Comparison of ENCODE assay signal across 22 cellular contexts in genomic region chr9:78654324-78654723, GRCh38.
"Had no signal": no experiment of that assay in that cellular context is flagged by ENCODE, and none has a peak within 500 bp of the region (broad histone marks: within the 10 kb centered on the region; RNA-seq: fewer than 3 reads in every experiment).

No MANE protein-coding gene starts in this region.

- H2AFZ ChIP-seq: PC-9 had no signal

- DNase-seq: KBM-7, MG63, NCI-H1092, NCI-H1105 treated with DMSO at 0.1 percent for 48 hours, NCI-H1417 treated with DMSO at 0.1 percent for 48 hours, NCI-H146, NCI-H1694 treated with DMSO at 0.1 percent for 48 hours, NCI-H1930, NCI-H2081, NCI-H2107, NCI-H2227 treated with DMSO at 0.1 percent for 48 hours, NCI-H524, NCI-H526 treated with DMSO at 0.1 percent for 48 hours, NCI-H774, PC-9, Peyer's patch, SHP77 treated with DMSO at 0.1 percent for 48 hours, SJCRH30, T-helper 1 cell had no signal

- ATAC-seq: Right ventricle myocardium inferior, SK-N-SH treated with all-trans-retinoic acid at 6 μM for 48 hours had no signal

- H3K27me3 ChIP-seq: MG63, Peyer's patch, SJCRH30 had no signal

- H3K9me3 ChIP-seq: MG63, Peyer's patch, SJCRH30 had no signal

- H3K27ac ChIP-seq: HL-60, PC-9, Peyer's patch, SJCRH30 had no signal

- H3K4me1 ChIP-seq: Peyer's patch, SJCRH30 had no signal

- H3K4me3 ChIP-seq: MG63, PC-9, Peyer's patch, SJCRH30 had no signal

- H3K4me2 ChIP-seq: PC-9 had no signal

- H3K36me3 ChIP-seq: MG63, Peyer's patch, SJCRH30 had no signal
